In the genomic region with DNA sequence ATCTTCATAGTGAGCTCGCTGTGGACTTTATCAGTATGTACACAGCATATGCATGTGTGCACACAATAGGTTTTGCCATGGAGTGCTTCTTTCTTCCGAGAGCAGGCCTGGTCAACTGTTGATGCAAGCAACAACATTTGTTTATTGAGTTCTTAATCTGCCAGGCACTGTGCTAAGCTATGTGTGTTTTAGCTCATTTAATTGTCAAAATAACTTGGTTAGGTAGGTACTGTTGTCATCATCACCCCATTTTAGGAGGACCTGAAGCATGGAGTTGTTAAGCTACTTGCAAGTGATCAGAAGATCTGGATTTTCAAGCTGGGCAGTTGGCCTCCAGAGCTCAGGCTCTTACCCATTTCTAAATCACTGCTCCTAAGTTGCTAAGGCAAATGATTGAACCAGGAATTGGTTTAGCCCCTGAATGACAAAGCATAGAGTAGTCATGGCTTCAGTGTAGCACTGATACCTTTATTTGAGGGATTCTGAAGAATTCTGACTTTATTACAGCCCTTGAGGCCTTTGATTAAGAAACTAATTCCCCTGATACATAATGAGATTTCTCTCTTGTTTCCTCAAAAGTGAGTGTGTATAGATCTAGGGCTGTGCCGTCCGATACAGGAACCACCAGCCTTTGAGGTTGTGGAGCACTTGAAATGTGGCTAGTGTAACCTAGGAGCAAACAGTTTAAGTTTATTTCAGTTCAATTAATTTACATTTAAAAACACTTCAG, we compare ENCODE assay signal across 11 cellular contexts.
DNase-seq lines count a peak whose midpoint lies in the region; ATAC-seq, FAIRE-seq and TF ChIP-seq lines count a peak whose summit lies in the region.
"Had no signal": no experiment of that assay in that cellular context is flagged by ENCODE, and none has a peak within 500 bp of the region (broad histone marks: within the 10 kb centered on the region; RNA-seq: fewer than 3 reads in every experiment).

No MANE protein-coding gene starts in this region.

- no peak for ATAC-seq in GM18909 (IDR thresholded peaks at IDR 0.05; ENCODE audit: poor library complexity, unreplicated experiment)
- ATAC-seq: activated CD8-positive, alpha-beta T cell treated with anti-CD3 and anti-CD28 coated beads, Interleukin-2, amount 10 ng/mL, durations not matched to agents 7 days and 5 days; T-cell had no signal

- 58% methylated on average over 4 of the region's 4 CpGs for WGBS in hepatocyte (ENCODE audit: low lambda C conversion rate, missing lambda C conversion rate)
- 57 to 77% (median 69%) methylated on average over 4 of the region's 4 CpGs for WGBS in spleen, 5 donors

- peaks cover 98% of the 10 kb centered on the region for H3K79me2 ChIP-seq in PC-9 (ENCODE audit: low read depth)
- H3K79me2 ChIP-seq in hepatocyte: peaks cover 88% of the 10 kb centered on the region

- no peaks in the 10 kb centered on the region for H3K27me3 Mint-ChIP-seq in type B pancreatic cell

- no peak for TF ChIP-seq POLR2A in GM12892 (IDR thresholded peaks at IDR 0.05; ENCODE audit: low read depth, low read length)
- TF ChIP-seq POLR2A in spleen (IDR thresholded peaks at IDR 0.05): no peak

- TF ChIP-seq CTCF in PC-9 (conservative IDR thresholded peaks at IDR 0.05) (no peak), hepatocyte (IDR thresholded peaks at IDR 0.05; ENCODE audit: poor library complexity) (no peak), spleen (IDR thresholded peaks at IDR 0.05 in 8 of 11, conservative IDR thresholded peaks at IDR 0.05 in 3 of 11) (no peak), type B pancreatic cell (conservative IDR thresholded peaks at IDR 0.05) (no peak)

- H3K27ac Mint-ChIP-seq in type B pancreatic cell: no peak overlapping the region
- H3K27ac Mint-ChIP-seq: activated CD8-positive, alpha-beta T cell treated with anti-CD3 and anti-CD28 coated beads, Interleukin-2, amount 10 ng/mL, durations not matched to agents 7 days and 5 days; activated naive CD8-positive, alpha-beta T cell; T-cell had no signal

- H3K4me2 ChIP-seq in PC-9 (no peak overlapping the region), hepatocyte (peak overlapping the region; percentile 56)

- DNase-seq in GM12892 (ENCODE audit: insufficient read length): no peak
- DNase-seq in PC-9: no peak
- DNase-seq in hepatocyte (ENCODE audit: low spot score): no peak
- no peak for DNase-seq in spleen
- DNase-seq in NCI-H1436 (lab: John Stamatoyannopoulos, UW): no peak
- no peak for DNase-seq in HPDE6-E6E7 (ENCODE audit: extremely low spot score)
- no peak for DNase-seq in type B pancreatic cell (ENCODE audit: extremely low spot score, unreplicated experiment)
- DNase-seq: activated CD8-positive, alpha-beta T cell treated with anti-CD3 and anti-CD28 coated beads, Interleukin-2, amount 10 ng/mL, durations not matched to agents 7 days and 5 days; T-cell had no signal

- CTCF ChIA-PET in PC-9 (lab: Charles Lee): no interaction called here

- H3K9me2 ChIP-seq in PC-9 (ENCODE audit: insufficient read depth): no peaks in the 10 kb centered on the region
- no peaks in the 10 kb centered on the region for H3K9me2 ChIP-seq in hepatocyte (replicated peaks; ENCODE audit: insufficient read depth)

- no TSS peak for BruUV-seq in PC-9 (replicated peaks; lab: Mats Ljungman, UMichigan)

- H3K4me1 Mint-ChIP-seq in type B pancreatic cell (ENCODE audit: unreplicated experiment): peaks cover 62% of the 10 kb centered on the region

- peaks cover under 1% of the 10 kb centered on the region for H3K9me3 Mint-ChIP-seq in type B pancreatic cell
- H3K9me3 Mint-ChIP-seq: T-cell had no signal

- H3K4me3 ChIP-seq in PC-9: no peak overlapping the region
- H3K4me3 ChIP-seq in hepatocyte: no peak overlapping the region
- peak overlapping the region in 1 of 8 donors; percentile 17 for H3K4me3 ChIP-seq in spleen

- H4K20me1 ChIP-seq in PC-9 (ENCODE audit: insufficient read depth): no peaks in the 10 kb centered on the region
- H4K20me1 ChIP-seq in hepatocyte (ENCODE audit: insufficient read depth, poor library complexity, severe bottlenecking): no peaks in the 10 kb centered on the region

- no peaks in the 10 kb centered on the region for H3K36me3 Mint-ChIP-seq in type B pancreatic cell
- H3K36me3 Mint-ChIP-seq: activated naive CD8-positive, alpha-beta T cell; T-cell had no signal

- H2AFZ ChIP-seq in PC-9: no peak overlapping the region
- no peak overlapping the region for H2AFZ ChIP-seq in hepatocyte

- H3K4me3 Mint-ChIP-seq in type B pancreatic cell: no peak overlapping the region
- H3K4me3 Mint-ChIP-seq: activated CD8-positive, alpha-beta T cell treated with anti-CD3 and anti-CD28 coated beads, Interleukin-2, amount 10 ng/mL, durations not matched to agents 7 days and 5 days; activated naive CD8-positive, alpha-beta T cell; T-cell had no signal

- H3K27me3 ChIP-seq in PC-9 (ENCODE audit: insufficient read depth, low read depth) (no peaks in the 10 kb centered on the region), hepatocyte (no peaks in the 10 kb centered on the region), spleen (replicated peaks in 1 of 7) (no peaks in the 10 kb centered on the region)

- H3K27ac ChIP-seq in PC-9 (peak overlapping the region; percentile 11; the same call in 1 of the 2 replicates), hepatocyte (peak overlapping the region; percentile 83), spleen (peak overlapping the region in 7 of 8 donors; percentile 47 to 82 (median 78))

- H3F3A ChIP-seq in PC-9 (ENCODE audit: insufficient read depth, low read depth): peaks cover 9% of the 10 kb centered on the region; the same call in 1 of the 2 replicates

- POLR2A ChIA-PET in PC-9 (lab: Charles Lee; ENCODE audit: unreplicated experiment): interaction anchor here (0.6 kb wide), 1 partner anchor 53 kb away, joined by 3 read pairs; no protein-coding TSS in a partner anchor

- H3K9me3 ChIP-seq in PC-9 (ENCODE audit: insufficient read depth, low read depth) (no peaks in the 10 kb centered on the region), hepatocyte (ENCODE audit: low read depth) (no peaks in the 10 kb centered on the region), spleen (no peaks in the 10 kb centered on the region)

- peaks cover 80% of the 10 kb centered on the region for H3K4me1 ChIP-seq in PC-9 (replicated peaks; ENCODE audit: insufficient read depth)
- H3K4me1 ChIP-seq in hepatocyte (ENCODE audit: insufficient read depth): peaks cover 67% of the 10 kb centered on the region
- H3K4me1 ChIP-seq in spleen: peaks cover 23 to 76% (median 63%) of the 10 kb centered on the region in 6 donors

- intact Hi-C loops in PC-9 (cut with micrococcal nuclease; ENCODE audit: unreplicated experiment): loop anchor here (5.0 kb wide), 3 partner anchors 39 to 131 kb away; partner anchors contain the start of gene FMNL2
- intact Hi-C loops in spleen (cut with DNase I; ENCODE audit: low total_unique reads): no loop called here

- H3K36me3 ChIP-seq in PC-9 (ENCODE audit: low read depth) (no peaks in the 10 kb centered on the region; the same call in 1 of the 2 replicates), hepatocyte (replicated peaks; ENCODE audit: insufficient read depth, low read depth) (no peaks in the 10 kb centered on the region), spleen (no peaks in the 10 kb centered on the region)

- peak; percentile 33 for FAIRE-seq in GM12892 (lab: Jason Lieb, UNC)

Comparison
In these comparisons a context has a peak if more than half of its experiments do, and no peak if none do; other contexts are left out.
1. H3K27ac ChIP-seq: peak in every context shown above with its lines; median percentile 83 in hepatocyte; 78 in spleen; 11 in PC-9.